Comparison of ENCODE assay signal across 8 cellular contexts in genomic region chr6:32844839-32845372, GRCh38. TPM values are rescaled to one million over a fixed set of nuclear protein-coding genes. Genes with fewer than 3 reads are reported as not detected.
DNase-seq lines count a peak whose midpoint lies in the region; ATAC-seq and TF ChIP-seq lines count a peak whose summit lies in the region.

No MANE protein-coding gene starts in this region.

- no peaks in the 10 kb centered on the region for H3K9me3 ChIP-seq in iPS-18a (ENCODE audit: control insufficient read depth, low read depth, low read length)
- H3K9me3 ChIP-seq in stomach, result no peaks in the 10 kb centered on the region

- H3K27ac Mint-ChIP-seq in activated CD4-positive, alpha-beta memory T cell treated with anti-CD3 and anti-CD28 coated beads for 36 hours, result peak overlapping the region; percentile 100

- no peak for TF ChIP-seq CTCF in stomach (IDR thresholded peaks at IDR 0.05)

- CTCF ChIA-PET in activated CD4-positive, alpha-beta memory T cell treated with anti-CD3 and anti-CD28 coated beads for 36 hours (lab: Charles Lee), result interaction anchor here (0.8 to 11.9 kb wide), 5 partner anchors 18 to 140 kb away, joined by 5 to 917 read pairs (median 9); partner anchors contain the start of genes HLA-DMA, PSMB9 and TAP1

- H3K4me3 Mint-ChIP-seq in activated CD4-positive, alpha-beta memory T cell treated with anti-CD3 and anti-CD28 coated beads for 36 hours, result peak overlapping the region; percentile 97

- no peak for TF ChIP-seq POLR2A in stomach (IDR thresholded peaks at IDR 0.05)

- DNase-seq in DMS79 treated with DMSO at 0.1 percent for 48 hours (lab: John Stamatoyannopoulos, UW), result peak; percentile 42
- no peak for DNase-seq in DMS79 (lab: John Stamatoyannopoulos, UW)
- DNase-seq in activated CD4-positive, alpha-beta memory T cell treated with anti-CD3 and anti-CD28 coated beads for 36 hours, result no peak
- DNase-seq in stomach, result no peak
- no peak for DNase-seq in hepatic stellate cell (ENCODE audit: low spot score)

- ATAC-seq in GM21515 (IDR thresholded peaks at IDR 0.05; ENCODE audit: unreplicated experiment), result no peak
- ATAC-seq in GM21723 (IDR thresholded peaks at IDR 0.05; ENCODE audit: unreplicated experiment), result no peak

- no peaks in the 10 kb centered on the region for H3K27me3 Mint-ChIP-seq in activated CD4-positive, alpha-beta memory T cell treated with anti-CD3 and anti-CD28 coated beads for 36 hours

- H3K27ac ChIP-seq in iPS-18a (ENCODE audit: low read length) (no peak overlapping the region), stomach (peak overlapping the region; percentile 79 to 99 (median 96))

- POLR2A ChIA-PET in activated CD4-positive, alpha-beta memory T cell treated with anti-CD3 and anti-CD28 coated beads for 36 hours (lab: Charles Lee), result interaction anchor here (0.6 to 9.8 kb wide), 17 partner anchors 10 to 1105 kb away, joined by 3 to 313 read pairs (median 3); partner anchors contain the start of genes BRD2, HLA-DMA, MSH5 and PSMB9

- H3K36me3 Mint-ChIP-seq in activated CD4-positive, alpha-beta memory T cell treated with anti-CD3 and anti-CD28 coated beads for 36 hours, result peaks cover 94% of the 10 kb centered on the region

- H3K36me3 ChIP-seq in iPS-18a (ENCODE audit: control insufficient read depth, low read depth, low read length) (no peaks in the 10 kb centered on the region), stomach (peaks cover 25 to 77% (median 70%) of the 10 kb centered on the region in 4 donors)

- peaks cover 60% of the 10 kb centered on the region for H3K4me1 Mint-ChIP-seq in activated CD4-positive, alpha-beta memory T cell treated with anti-CD3 and anti-CD28 coated beads for 36 hours (ENCODE audit: low read depth)

- H3K27me3 ChIP-seq in iPS-18a (ENCODE audit: control insufficient read depth, insufficient read depth, low read length) (peaks cover 28% of the 10 kb centered on the region), stomach (no peaks in the 10 kb centered on the region)

- H3K9me3 Mint-ChIP-seq in activated CD4-positive, alpha-beta memory T cell treated with anti-CD3 and anti-CD28 coated beads for 36 hours, result no peaks in the 10 kb centered on the region

- H3K9ac ChIP-seq in iPS-18a (ENCODE audit: low read length), result no peak overlapping the region

- 17 to 24% (median 22%) methylated on average over 18 of the region's 18 CpGs for WGBS in stomach, 5 donors

- TF ChIP-seq EP300 in stomach (IDR thresholded peaks at IDR 0.05), result no peak

- no peaks in the 10 kb centered on the region for H3K4me1 ChIP-seq in iPS-18a (ENCODE audit: control insufficient read depth, low read depth, low read length)
- H3K4me1 ChIP-seq in stomach, result peaks cover 19 to 65% (median 47%) of the 10 kb centered on the region in 4 donors

- H3K4me3 ChIP-seq in iPS-18a (ENCODE audit: low read length), result peak overlapping the region; percentile 88
- peak overlapping the region; percentile 61 to 80 (median 70) for H3K4me3 ChIP-seq in stomach

- intact Hi-C loops in activated CD4-positive, alpha-beta memory T cell treated with anti-CD3 and anti-CD28 coated beads for 36 hours (cut with micrococcal nuclease), result loop anchor here (1.0 to 5.0 kb wide), 6 partner anchors 8 to 1108 kb away; partner anchors contain the start of genes CLIC1, CUTA, RING1 and RPS18
- intact Hi-C loops in stomach (cut with DNase I; ENCODE audit: low total_unique reads), result no loop called here

RNA-seq across cellular contexts. Expression of gene PSMB8, which starts 1.1 kb away (rescaled TPM):
- 100 to 1,000 TPM; 350 to 370 TPM for total RNA-seq in activated CD4-positive, alpha-beta memory T cell treated with anti-CD3 and anti-CD28 coated beads for 36 hours
- 10 to 100 TPM in 3 of 5 donors, 1 to 10 TPM in 2; 2.7 to 32.1 (median 16.7) TPM for total RNA-seq in stomach
- 100 to 1,000 TPM in 2 of 3 donors, 10 to 100 TPM in 1; 88.6 to 177 (median 124) TPM for polyA plus RNA-seq in stomach

RNA-seq across cellular contexts. Expression of gene TAP2, which starts 6.4 kb away (rescaled TPM):
- 100 to 1,000 TPM; 134 to 143 TPM for total RNA-seq in activated CD4-positive, alpha-beta memory T cell treated with anti-CD3 and anti-CD28 coated beads for 36 hours
- 100 to 1,000 TPM in 1 of 5 donors, 10 to 100 TPM in 3, 1 to 10 TPM in 1; 3.8 to 449 (median 12.2) TPM for total RNA-seq in stomach
- polyA plus RNA-seq in stomach, result 10 to 100 TPM in 1 of 3 donors, 1 to 10 TPM in 2; 1.2 to 24.6 (median 4.4) TPM

RNA-seq across cellular contexts. Expression of gene TAP1, which starts 8.6 kb away (rescaled TPM):
- total RNA-seq in activated CD4-positive, alpha-beta memory T cell treated with anti-CD3 and anti-CD28 coated beads for 36 hours, result 100 to 1,000 TPM; 245 to 258 TPM
- total RNA-seq in stomach, result 10 to 100 TPM; 16.0 to 54.7 (median 29.6) TPM
- 100 to 1,000 TPM in 1 of 3 donors, 10 to 100 TPM in 2; 10.8 to 117 (median 15.5) TPM for polyA plus RNA-seq in stomach

RNA-seq across cellular contexts. Expression of gene PSMB9, which starts 9.1 kb away (rescaled TPM):
- 100 to 1,000 TPM; 296 to 302 TPM for total RNA-seq in activated CD4-positive, alpha-beta memory T cell treated with anti-CD3 and anti-CD28 coated beads for 36 hours
- 10 to 100 TPM in 1 of 5 donors, 1 to 10 TPM in 4; 5.4 to 18.7 (median 6.8) TPM for total RNA-seq in stomach
- polyA plus RNA-seq in stomach, result 100 to 1,000 TPM in 1 of 3 donors, 10 to 100 TPM in 2; 33.2 to 107 (median 91.6) TPM

RNA-seq across cellular contexts. Expression of gene HLA-DOB, which starts 28.1 kb away (rescaled TPM):
- total RNA-seq in activated CD4-positive, alpha-beta memory T cell treated with anti-CD3 and anti-CD28 coated beads for 36 hours, result 1 to 10 TPM; 1.3 to 1.7 TPM
- total RNA-seq in stomach, result 10 to 100 TPM in 1 of 5 donors, 1 to 10 TPM in 2, not detected in 2; 1.3 to 62.9 (median 2.9) TPM
- polyA plus RNA-seq in stomach, result 1 to 10 TPM in 2 of 3 donors, under 1 TPM in 1; 0.81 to 5.0 (median 1.2) TPM

Comparison
In these comparisons a context has a peak if more than half of its experiments do, and no peak if none do; other contexts are left out.
1. RNA of gene PSMB8, which starts 1.1 kb away (total RNA-seq): 350 to 370 TPM in activated CD4-positive, alpha-beta memory T cell treated with anti-CD3 and anti-CD28 coated beads for 36 hours; 2.7 to 32.1 TPM in stomach; every median in the first group is over 10 times any median in the second.
2. RNA of gene TAP1, which starts 8.6 kb away (total RNA-seq): 245 to 258 TPM in activated CD4-positive, alpha-beta memory T cell treated with anti-CD3 and anti-CD28 coated beads for 36 hours; 16.0 to 54.7 TPM in stomach; every median in the first group is over 4 times any median in the second.